Comparison of ENCODE assay signal across 20 cellular contexts in the genomic region with DNA sequence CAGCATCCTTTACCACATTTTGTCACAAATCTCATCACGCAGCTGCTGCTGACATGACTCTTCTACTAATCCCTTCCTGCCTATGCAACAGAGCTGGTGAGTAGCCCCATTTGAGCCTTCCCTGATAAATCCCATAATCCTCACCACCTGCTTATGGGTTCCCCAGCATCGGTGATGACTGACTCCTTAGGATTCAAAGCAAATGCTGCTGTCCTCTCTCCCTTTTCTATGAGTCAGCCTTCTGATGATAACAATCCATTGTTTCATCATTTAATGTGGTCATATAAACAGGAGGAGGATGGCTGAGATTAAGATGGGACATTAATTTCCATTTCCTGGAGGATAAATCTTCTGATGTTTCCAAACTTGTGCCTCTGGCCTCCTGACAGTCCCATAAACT.
"Had no signal": no experiment of that assay in that cellular context is flagged by ENCODE, and none has a peak within 500 bp of the region (broad histone marks: within the 10 kb centered on the region; RNA-seq: fewer than 3 reads in every experiment).

No MANE protein-coding gene starts in this region.

- H3K4me3 ChIP-seq: adrenal gland, colonic mucosa, esophagus squamous epithelium, skin epidermis, tibial artery, uterus had no signal

- H3K4me1 Mint-ChIP-seq: T-helper 17 cell, WTC11 had no signal

- H2AFZ ChIP-seq: parathyroid adenoma had no signal

- H3K9ac ChIP-seq: parathyroid adenoma had no signal

- H3K9me3 ChIP-seq: adrenal gland, colonic mucosa, esophagus squamous epithelium, tibial artery, uterus had no signal

- H3K9me3 Mint-ChIP-seq: WTC11 had no signal

- ATAC-seq: activated CD8-positive, alpha-beta T cell treated with anti-CD3 and anti-CD28 coated beads for 36 hours; activated T-cell treated with anti-CD3 and anti-CD28 coated beads, Interleukin-2, amount 50 U/mL, for 4 hours; T-helper 17 cell; WTC11 had no signal

- H3K4me3 Mint-ChIP-seq: activated CD8-positive, alpha-beta T cell treated with anti-CD3 and anti-CD28 coated beads for 36 hours; activated T-cell treated with anti-CD3 and anti-CD28 coated beads, Interleukin-2, amount 50 U/mL, for 4 hours; T-helper 17 cell; WTC11 had no signal

- H3K27me3 Mint-ChIP-seq: activated CD8-positive, alpha-beta T cell treated with anti-CD3 and anti-CD28 coated beads for 36 hours; T-helper 17 cell had no signal

- H3K36me3 ChIP-seq: adrenal gland, colonic mucosa, esophagus squamous epithelium, tibial artery, uterus had no signal

- H3K4me1 ChIP-seq: adrenal gland, colonic mucosa, esophagus squamous epithelium, parathyroid adenoma, tibial artery, uterus had no signal

- DNase-seq: activated CD4-positive, alpha-beta T cell treated with anti-CD3 and anti-CD28 coated beads for 4 hours; activated CD8-positive, alpha-beta T cell treated with anti-CD3 and anti-CD28 coated beads for 36 hours; activated effector memory CD4-positive, alpha-beta T cell treated with Interleukin-2 at 50 U/mL for 16 hours; activated naive CD4-positive, alpha-beta T cell treated with anti-CD3 and anti-CD28 coated beads, Interleukin-2, amount 50 U/mL, for 16 hours; activated T-cell treated with anti-CD3 and anti-CD28 coated beads, Interleukin-2, amount 50 U/mL, for 4 hours; adrenal gland; caudate nucleus; colonic mucosa; effector CD8-positive, alpha-beta T cell; esophagus squamous epithelium; retina; stimulated activated CD4-positive, alpha-beta T cell treated with anti-CD3 and anti-CD28 coated beads, Interleukin-15, amount 100 ng/mL, for 24 hours; stimulated activated CD4-positive, alpha-beta T cell treated with anti-CD3 and anti-CD28 coated beads, Interleukin-4, amount 100 ng/mL, for 24 hours; stimulated activated naive CD4-positive, alpha-beta T cell; T-helper 17 cell; tibial artery; uterus had no signal

- H3K27me3 ChIP-seq: adrenal gland, colonic mucosa, esophagus squamous epithelium, tibial artery, uterus had no signal

- H3K27ac Mint-ChIP-seq: activated CD8-positive, alpha-beta T cell treated with anti-CD3 and anti-CD28 coated beads for 36 hours; T-helper 17 cell; WTC11 had no signal

- H3K36me3 Mint-ChIP-seq: WTC11 had no signal

- H3K27ac ChIP-seq: adrenal gland, colonic mucosa, esophagus squamous epithelium, parathyroid adenoma, skin epidermis, tibial artery, uterus had no signal

- H3K79me2 ChIP-seq: parathyroid adenoma had no signal
